Comparison of ENCODE assay signal across 16 cellular contexts in genomic region chr4:48851651-48852050, GRCh38. TPM values are rescaled to one million over a fixed set of nuclear protein-coding genes. Genes with fewer than 3 reads are reported as not detected.
DNase-seq lines count a peak whose midpoint lies in the region; ATAC-seq, FAIRE-seq and TF ChIP-seq lines count a peak whose summit lies in the region.
"Had no signal": no experiment of that assay in that cellular context is flagged by ENCODE, and none has a peak within 500 bp of the region (broad histone marks: within the 10 kb centered on the region; RNA-seq: fewer than 3 reads in every experiment).

No MANE protein-coding gene starts in this region.

- peaks cover 34% of the 10 kb centered on the region for H3K36me3 Mint-ChIP-seq in activated CD8-positive, alpha-beta T cell treated with anti-CD3 and anti-CD28 coated beads for 36 hours (ENCODE audit: low read depth)
- H3K36me3 Mint-ChIP-seq in activated CD8-positive, alpha-beta T cell treated with anti-CD3 and anti-CD28 coated beads, Interleukin-2, amount 10 ng/mL, durations not matched to agents 7 days and 5 days (ENCODE audit: low read depth): peaks cover 47% of the 10 kb centered on the region
- H3K36me3 Mint-ChIP-seq in CD4-positive, alpha-beta T cell (ENCODE audit: low read depth): peaks cover 82% of the 10 kb centered on the region

- ATAC-seq in activated CD8-positive, alpha-beta T cell treated with anti-CD3 and anti-CD28 coated beads for 36 hours: peak; percentile 45
- no peak for ATAC-seq in activated CD8-positive, alpha-beta T cell treated with anti-CD3 and anti-CD28 coated beads, Interleukin-2, amount 10 ng/mL, durations not matched to agents 7 days and 5 days
- ATAC-seq in CD4-positive, alpha-beta T cell (ENCODE audit: poor library complexity): no peak
- ATAC-seq: GM12878 had no signal

- H3K27ac Mint-ChIP-seq in activated CD8-positive, alpha-beta T cell treated with anti-CD3 and anti-CD28 coated beads for 36 hours: peak overlapping the region; percentile 13
- no peak overlapping the region for H3K27ac Mint-ChIP-seq in activated CD8-positive, alpha-beta T cell treated with anti-CD3 and anti-CD28 coated beads, Interleukin-2, amount 10 ng/mL, durations not matched to agents 7 days and 5 days
- peak overlapping the region; percentile 4 for H3K27ac Mint-ChIP-seq in CD4-positive, alpha-beta T cell
- H3K27ac Mint-ChIP-seq: H9 had no signal

- H3K4me3 ChIP-seq in endothelial cell of umbilical vein (replicated peaks in 1 of 3; ENCODE audit: insufficient read depth in 1 of 3, low read depth in 1 of 3, low read length in 3 of 3): no peak overlapping the region
- H3K4me3 ChIP-seq: GM12878 had no signal

- H3K4me1 Mint-ChIP-seq in activated CD8-positive, alpha-beta T cell treated with anti-CD3 and anti-CD28 coated beads for 36 hours (ENCODE audit: low read depth): peaks cover 27% of the 10 kb centered on the region
- H3K4me1 Mint-ChIP-seq in activated CD8-positive, alpha-beta T cell treated with anti-CD3 and anti-CD28 coated beads, Interleukin-2, amount 10 ng/mL, durations not matched to agents 7 days and 5 days (ENCODE audit: low read depth): no peaks in the 10 kb centered on the region
- H3K4me1 Mint-ChIP-seq in CD4-positive, alpha-beta T cell (ENCODE audit: low read depth): no peaks in the 10 kb centered on the region
- H3K4me1 Mint-ChIP-seq: H9 had no signal

- POLR2A ChIA-PET in activated CD8-positive, alpha-beta T cell treated with anti-CD3 and anti-CD28 coated beads for 36 hours (lab: Charles Lee): no interaction called here
- POLR2A ChIA-PET in activated CD8-positive, alpha-beta T cell treated with anti-CD3 and anti-CD28 coated beads, Interleukin-2, amount 10 ng/mL, durations not matched to agents 7 days and 5 days (lab: Charles Lee): no interaction called here
- POLR2A ChIA-PET in CD4-positive, alpha-beta T cell (lab: Charles Lee): interaction anchor here (1.2 kb wide), 1 partner anchor 72 kb away, joined by 3 read pairs; the partner anchor contains the start of gene FRYL
- POLR2A ChIA-PET in endothelial cell of umbilical vein (lab: Charles Lee): no interaction called here

- no peak overlapping the region for H2AFZ ChIP-seq in endothelial cell of umbilical vein (ENCODE audit: low read depth, low read length)

- FAIRE-seq in endothelial cell of umbilical vein (lab: Jason Lieb, UNC): no peak
- FAIRE-seq: GM12878 had no signal

- dilution Hi-C loops in endothelial cell of umbilical vein (cut with MboI; ENCODE audit: extremely low pct_ligation_motif_present, low sequenced_read_pairs): no loop called here

- intact Hi-C loops in activated CD8-positive, alpha-beta T cell treated with anti-CD3 and anti-CD28 coated beads for 36 hours (cut with micrococcal nuclease): no loop called here
- intact Hi-C loops in CD4-positive, alpha-beta T cell (cut with DNase I, micrococcal nuclease): loop anchor here in 1 of 2 experiments (5.0 kb wide), 1 partner anchor 51 kb away; no protein-coding TSS in a partner anchor
- intact Hi-C loops in endothelial cell of umbilical vein (cut with micrococcal nuclease): no loop called here

- H3K9me3 Mint-ChIP-seq in activated CD8-positive, alpha-beta T cell treated with anti-CD3 and anti-CD28 coated beads for 36 hours: peaks cover 6% of the 10 kb centered on the region
- H3K9me3 Mint-ChIP-seq in activated CD8-positive, alpha-beta T cell treated with anti-CD3 and anti-CD28 coated beads, Interleukin-2, amount 10 ng/mL, durations not matched to agents 7 days and 5 days (ENCODE audit: insufficient read depth): peaks cover 5% of the 10 kb centered on the region
- H3K9me3 Mint-ChIP-seq in CD4-positive, alpha-beta T cell: peaks cover 4% of the 10 kb centered on the region
- H3K9me3 Mint-ChIP-seq: H9 had no signal

- CTCF ChIA-PET in activated CD8-positive, alpha-beta T cell treated with anti-CD3 and anti-CD28 coated beads for 36 hours (lab: Charles Lee): interaction anchor here (2.1 kb wide), 1 partner anchor 12 kb away, joined by 6 read pairs; no protein-coding TSS in a partner anchor
- CTCF ChIA-PET in activated CD8-positive, alpha-beta T cell treated with anti-CD3 and anti-CD28 coated beads, Interleukin-2, amount 10 ng/mL, durations not matched to agents 7 days and 5 days (lab: Charles Lee): no interaction called here
- CTCF ChIA-PET in CD4-positive, alpha-beta T cell (lab: Charles Lee): no interaction called here
- CTCF ChIA-PET in endothelial cell of umbilical vein (lab: Charles Lee): interaction anchor here (1.4 to 1.8 kb wide), 2 partner anchors 12 to 273 kb away, joined by 3 to 4 read pairs; no protein-coding TSS in a partner anchor

- H3K79me2 ChIP-seq in endothelial cell of umbilical vein (ENCODE audit: control insufficient read depth, insufficient read depth, low read length): peaks cover 3% of the 10 kb centered on the region

- H3K27me3 Mint-ChIP-seq in activated CD8-positive, alpha-beta T cell treated with anti-CD3 and anti-CD28 coated beads for 36 hours: no peaks in the 10 kb centered on the region
- no peaks in the 10 kb centered on the region for H3K27me3 Mint-ChIP-seq in activated CD8-positive, alpha-beta T cell treated with anti-CD3 and anti-CD28 coated beads, Interleukin-2, amount 10 ng/mL, durations not matched to agents 7 days and 5 days (ENCODE audit: low read depth)
- H3K27me3 Mint-ChIP-seq in CD4-positive, alpha-beta T cell: no peaks in the 10 kb centered on the region

- H3K9me1 ChIP-seq in endothelial cell of umbilical vein (replicated peaks; ENCODE audit: control insufficient read depth, extremely low read depth, insufficient read depth, low read length): no peaks in the 10 kb centered on the region

- H3K4me2 ChIP-seq in endothelial cell of umbilical vein (ENCODE audit: insufficient read depth, low read length): no peak overlapping the region

- no peaks in the 10 kb centered on the region for H3K27me3 ChIP-seq in CD4-positive, alpha-beta T cell (ENCODE audit: control insufficient read depth, insufficient read depth, low read length)
- H3K27me3 ChIP-seq in endothelial cell of umbilical vein (ENCODE audit: control insufficient read depth in 2 of 2, insufficient read depth in 2 of 2, low read length in 2 of 2): no peaks in the 10 kb centered on the region

- no peak overlapping the region for H3K27ac ChIP-seq in CD4-positive, alpha-beta T cell (ENCODE audit: low read depth, low read length)
- H3K27ac ChIP-seq in endothelial cell of umbilical vein (ENCODE audit: insufficient read depth, low read depth, low read length): no peak overlapping the region

- BruUV-seq in endothelial cell of umbilical vein (replicated peaks; lab: Mats Ljungman, UMichigan): no TSS peak

- no peak overlapping the region for H3K9ac ChIP-seq in endothelial cell of umbilical vein (replicated peaks; ENCODE audit: extremely low read depth, insufficient read depth, low read length)

- peaks cover 3% of the 10 kb centered on the region for H3K4me1 ChIP-seq in endothelial cell of umbilical vein (ENCODE audit: control insufficient read depth, extremely low read depth, insufficient read depth, low read length)

- no peaks in the 10 kb centered on the region for H4K20me1 ChIP-seq in endothelial cell of umbilical vein (replicated peaks; ENCODE audit: control insufficient read depth, extremely low read depth, insufficient read depth, low read length)

- H3K4me3 Mint-ChIP-seq in activated CD8-positive, alpha-beta T cell treated with anti-CD3 and anti-CD28 coated beads for 36 hours: no peak overlapping the region
- no peak overlapping the region for H3K4me3 Mint-ChIP-seq in activated CD8-positive, alpha-beta T cell treated with anti-CD3 and anti-CD28 coated beads, Interleukin-2, amount 10 ng/mL, durations not matched to agents 7 days and 5 days
- H3K4me3 Mint-ChIP-seq in CD4-positive, alpha-beta T cell: no peak overlapping the region
- H3K4me3 Mint-ChIP-seq: H9 had no signal

- H3K36me3 ChIP-seq in endothelial cell of umbilical vein (ENCODE audit: control insufficient read depth in 2 of 2, extremely low read depth in 1 of 2, insufficient read depth in 2 of 2, low read length in 2 of 2): peaks cover 2 to 11% of the 10 kb centered on the region in 2 experiments

- no peak for DNase-seq in activated CD8-positive, alpha-beta T cell treated with anti-CD3 and anti-CD28 coated beads for 36 hours
- DNase-seq in activated CD8-positive, alpha-beta T cell treated with anti-CD3 and anti-CD28 coated beads, Interleukin-2, amount 10 ng/mL, durations not matched to agents 7 days and 5 days: no peak
- DNase-seq in CD4-positive, alpha-beta T cell: no peak
- peak; percentile 28 for DNase-seq in OCI-M1 (lab: John Stamatoyannopoulos, UW)
- no peak for DNase-seq in endothelial cell of umbilical vein (ENCODE audit: low read depth, low spot score)
- DNase-seq in NCI-H69 (lab: John Stamatoyannopoulos, UW): no peak
- no peak for DNase-seq in HuH-7.5 (ENCODE audit: low spot score)
- no peak for DNase-seq in activated CD8-positive, alpha-beta memory T cell treated with anti-CD3 and anti-CD28 coated beads, Interleukin-2, amount 50 U/mL, for 48 hours
- DNase-seq: AML-193, Calu3, H9, Kasumi-1, NCI-H1436, NCI-H2029 treated with DMSO at 0.1 percent for 48 hours, NCI-H510A treated with DMSO at 0.1 percent for 48 hours had no signal

- TF ChIP-seq POLR2A in endothelial cell of umbilical vein (IDR thresholded peaks at IDR 0.05; ENCODE audit: low read depth, low read length): no peak

- no peak for TF ChIP-seq CTCF in activated CD8-positive, alpha-beta T cell treated with anti-CD3 and anti-CD28 coated beads for 36 hours (IDR thresholded peaks at IDR 0.05)
- no peak for TF ChIP-seq CTCF in CD4-positive, alpha-beta T cell (IDR thresholded peaks at IDR 0.05)
- no peak for TF ChIP-seq CTCF in endothelial cell of umbilical vein (IDR thresholded peaks at IDR 0.05; ENCODE audit: extremely low read depth in 1 of 2, insufficient read depth in 1 of 2, low read depth in 1 of 2, low read length in 2 of 2)

- H3K9me3 ChIP-seq in CD4-positive, alpha-beta T cell (ENCODE audit: control insufficient read depth, low read length): no peaks in the 10 kb centered on the region
- no peaks in the 10 kb centered on the region for H3K9me3 ChIP-seq in endothelial cell of umbilical vein (replicated peaks; ENCODE audit: control insufficient read depth, insufficient read depth, low read length)

RNA-seq across cellular contexts. Expression of gene OCIAD1, which starts 20.8 kb away (rescaled TPM):
- total RNA-seq in activated CD8-positive, alpha-beta T cell treated with anti-CD3 and anti-CD28 coated beads for 36 hours: 100 to 1,000 TPM; 103 to 106 TPM
- 10 to 100 TPM; 92.4 to 93.7 TPM for total RNA-seq in activated CD8-positive, alpha-beta T cell treated with anti-CD3 and anti-CD28 coated beads, Interleukin-2, amount 10 ng/mL, durations not matched to agents 7 days and 5 days
- 10 to 100 TPM; 85.7 to 89.9 TPM for total RNA-seq in CD4-positive, alpha-beta T cell
- 99.9 and 101 TPM in 2 replicates for total RNA-seq in endothelial cell of umbilical vein
- 54.7 and 81.7 TPM in 2 replicates for polyA plus RNA-seq in endothelial cell of umbilical vein
- 98.7 and 103 TPM in 2 replicates for polyA plus RNA-seq in endothelial cell of umbilical vein (2011; cell fraction: cytosol; rRNA removed)
- 66.1 and 79.2 TPM in 2 replicates for polyA plus RNA-seq in endothelial cell of umbilical vein (2011; cell fraction: nucleus; rRNA removed)
- 95.8 and 118 TPM in 2 replicates for polyA plus RNA-seq in endothelial cell of umbilical vein (2012)
- 57.2 and 58.1 TPM in 2 replicates for polyA minus RNA-seq in endothelial cell of umbilical vein
- 22.2 TPM for polyA minus RNA-seq in endothelial cell of umbilical vein (2011; cell fraction: cytosol; rRNA and poly(A)+ RNA removed)
- polyA minus RNA-seq in endothelial cell of umbilical vein (2011; cell fraction: nucleus; rRNA and poly(A)+ RNA removed): 57.8 and 75.6 TPM in 2 replicates

RNA-seq across cellular contexts. Expression of gene OCIAD2, which starts 54.9 kb away (rescaled TPM):
- 10 to 100 TPM; 65.1 to 82.7 TPM for total RNA-seq in activated CD8-positive, alpha-beta T cell treated with anti-CD3 and anti-CD28 coated beads for 36 hours
- 10 to 100 TPM; 77.3 to 92.7 TPM for total RNA-seq in activated CD8-positive, alpha-beta T cell treated with anti-CD3 and anti-CD28 coated beads, Interleukin-2, amount 10 ng/mL, durations not matched to agents 7 days and 5 days
- 10 to 100 TPM; 77.0 to 91.1 TPM for total RNA-seq in CD4-positive, alpha-beta T cell
- total RNA-seq in endothelial cell of umbilical vein: 99.0 and 123 TPM in 2 replicates
- 119 and 136 TPM in 2 replicates for polyA plus RNA-seq in endothelial cell of umbilical vein
- polyA plus RNA-seq in endothelial cell of umbilical vein (2011; cell fraction: cytosol; rRNA removed): 181 and 189 TPM in 2 replicates
- polyA plus RNA-seq in endothelial cell of umbilical vein (2011; cell fraction: nucleus; rRNA removed): 56.0 and 76.0 TPM in 2 replicates
- 118 and 161 TPM in 2 replicates for polyA plus RNA-seq in endothelial cell of umbilical vein (2012)
- polyA minus RNA-seq in endothelial cell of umbilical vein: 97.1 and 100 TPM in 2 replicates
- 8.6 TPM for polyA minus RNA-seq in endothelial cell of umbilical vein (2011; cell fraction: cytosol; rRNA and poly(A)+ RNA removed)
- 12.2 and 36.5 TPM in 2 replicates for polyA minus RNA-seq in endothelial cell of umbilical vein (2011; cell fraction: nucleus; rRNA and poly(A)+ RNA removed)

Comparison
In these comparisons a context has a peak if more than half of its experiments do, and no peak if none do; other contexts are left out.
1. CTCF ChIA-PET loops: an anchor here in activated CD8-positive, alpha-beta T cell treated with anti-CD3 and anti-CD28 coated beads for 36 hours (2.1 kb wide) and endothelial cell of umbilical vein (1.4 to 1.8 kb wide); none called in activated CD8-positive, alpha-beta T cell treated with anti-CD3 and anti-CD28 coated beads, Interleukin-2, amount 10 ng/mL, durations not matched to agents 7 days and 5 days and CD4-positive, alpha-beta T cell.